ENCODE assay signal across 10 cellular contexts in the genomic region with DNA sequence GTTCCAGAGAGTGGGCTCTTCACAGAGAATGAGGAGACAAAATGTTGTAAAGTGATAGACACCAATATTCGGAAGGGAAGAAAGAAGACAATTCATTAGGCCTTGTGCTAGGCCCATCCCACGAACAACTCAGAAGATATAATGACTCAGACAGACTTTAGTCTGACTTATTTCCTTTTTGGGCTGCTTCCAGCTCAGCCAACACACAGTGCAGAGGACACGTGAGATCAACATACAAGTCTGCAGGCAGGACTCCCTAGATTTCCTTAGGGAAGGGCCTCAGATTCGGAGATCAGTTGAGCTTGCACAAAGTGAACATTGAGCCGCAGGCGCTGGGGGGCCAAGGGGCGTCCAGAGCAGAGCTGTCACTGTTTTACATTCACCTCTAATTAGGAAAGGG.
DNase-seq lines count a peak whose midpoint lies in the region; ATAC-seq and TF ChIP-seq lines count a peak whose summit lies in the region.
"Had no signal": no experiment of that assay in that cellular context is flagged by ENCODE, and none has a peak within 500 bp of the region (broad histone marks: within the 10 kb centered on the region; RNA-seq: fewer than 3 reads in every experiment).

No MANE protein-coding gene starts in this region.

- H3K36me3 ChIP-seq in GM23338 (ENCODE audit: insufficient read depth), result no peaks in the 10 kb centered on the region
- H3K36me3 ChIP-seq: Peyer's patch had no signal

- TF ChIP-seq CTCF in GM23338 (conservative IDR thresholded peaks at IDR 0.05; ENCODE audit: low read depth in 2 of 2) (no peak), RWPE1 (conservative IDR thresholded peaks at IDR 0.05; ENCODE audit: low read depth) (no peak), retinal pigment epithelial cell (conservative IDR thresholded peaks at IDR 0.05; ENCODE audit: low read depth, low read length) (no peak)

- H3K27ac ChIP-seq in GM23338 (ENCODE audit: low read depth) (no peak overlapping the region), RWPE1 (peak overlapping the region; percentile 86)
- H3K27ac ChIP-seq: Peyer's patch had no signal

- peaks cover 20% of the 10 kb centered on the region for H3K4me1 ChIP-seq in GM23338 (ENCODE audit: insufficient read depth)

- peaks cover 16% of the 10 kb centered on the region for H3K4me1 Mint-ChIP-seq in GM23338

- no peaks in the 10 kb centered on the region for H3K79me2 ChIP-seq in GM23338 (replicated peaks; ENCODE audit: insufficient read depth)

- 0 out of 2 replicates have a peak overlapping the region, but pooled peaks have one; percentile 36 for H3K27ac Mint-ChIP-seq in GM23338
- H3K27ac Mint-ChIP-seq: dendritic cell treated with granulocyte-macrophage colony-stimulating factor and Interleukin-4, amounts not matched to agents 40 ng/mL and 50 ng/mL, for 4 days had no signal

- DNase-seq in GM23338 (ENCODE audit: low spot score), result no peak
- peak; percentile 63 for DNase-seq in RWPE1 (ENCODE audit: low spot score)
- DNase-seq in fibroblast of peridontal ligament (ENCODE audit: extremely low read depth), result peak; percentile 86
- DNase-seq in retinal pigment epithelial cell (ENCODE audit: low read depth), result peak; percentile 77
- no peak for DNase-seq in activated CD4-positive, alpha-beta T cell treated with anti-CD3 and anti-CD28 coated beads, Interleukin-2, amount 50 U/mL, for 4 hours
- no peak for DNase-seq in NCI-H1092 treated with DMSO at 0.1 percent for 48 hours (lab: John Stamatoyannopoulos, UW)

- H3K4me3 ChIP-seq in GM23338 (no peak overlapping the region), retinal pigment epithelial cell (ENCODE audit: low read length) (no peak overlapping the region)
- H3K4me3 ChIP-seq: GM12878, Peyer's patch had no signal

- no peaks in the 10 kb centered on the region; the same call in 2 of the 3 replicates for H3K9me3 Mint-ChIP-seq in GM23338
- H3K9me3 Mint-ChIP-seq: dendritic cell treated with granulocyte-macrophage colony-stimulating factor and Interleukin-4, amounts not matched to agents 40 ng/mL and 50 ng/mL, for 4 days had no signal

- no peaks in the 10 kb centered on the region for H3F3A ChIP-seq in GM23338 (replicated peaks; ENCODE audit: low read depth)

- H3K36me3 Mint-ChIP-seq in GM23338 (ENCODE audit: low read depth), result peaks cover 11% of the 10 kb centered on the region; the same call in 2 of the 3 replicates

- peaks cover 5% of the 10 kb centered on the region for H3K27me3 Mint-ChIP-seq in GM23338 (ENCODE audit: insufficient read depth, low read depth, poor library complexity)
- H3K27me3 Mint-ChIP-seq: dendritic cell treated with granulocyte-macrophage colony-stimulating factor and Interleukin-4, amounts not matched to agents 40 ng/mL and 50 ng/mL, for 4 days had no signal

- ATAC-seq in GM23338, result no peak
- ATAC-seq in HG03565 (IDR thresholded peaks at IDR 0.05; ENCODE audit: unreplicated experiment), result no peak
- ATAC-seq: GM12878 had no signal

- CTCF ChIA-PET in RWPE1 (lab: Yijun Ruan, JAX), result interaction anchor here (0.6 kb wide), 1 partner anchor 598 kb away, joined by 3 read pairs; no protein-coding TSS in a partner anchor

- H3K9me2 ChIP-seq in GM23338 (ENCODE audit: insufficient read depth), result peaks cover 7% of the 10 kb centered on the region

- no peak overlapping the region for H3K4me2 ChIP-seq in GM23338

- 0 out of 2 replicates have a peak overlapping the region, but pooled peaks have one; percentile 23 for H2AFZ ChIP-seq in GM23338

- no peaks in the 10 kb centered on the region for H4K20me1 ChIP-seq in GM23338 (replicated peaks; ENCODE audit: insufficient read depth)

- no peaks in the 10 kb centered on the region for H3K27me3 ChIP-seq in GM23338 (ENCODE audit: insufficient read depth)
- H3K27me3 ChIP-seq: Peyer's patch had no signal

- POLR2A ChIA-PET in RWPE1 (lab: Yijun Ruan, JAX; ENCODE audit: low non-redundant PET), result no interaction called here

- no peak overlapping the region for H3K4me3 Mint-ChIP-seq in GM23338
- H3K4me3 Mint-ChIP-seq: dendritic cell treated with granulocyte-macrophage colony-stimulating factor and Interleukin-4, amounts not matched to agents 40 ng/mL and 50 ng/mL, for 4 days had no signal

TF ChIP-seq in GM23338, 12 proteins besides CTCF, POLR2A, EP300 and RAD21:
- TF ChIP-seq ZNF114 (CRISPR knock-in tag; IDR thresholded peaks at IDR 0.05) (no peak), EZH2 (IDR thresholded peaks at IDR 0.05; ENCODE audit: low read depth, unreplicated experiment) (no peak)
- TF ChIP-seq, protein P1, sequence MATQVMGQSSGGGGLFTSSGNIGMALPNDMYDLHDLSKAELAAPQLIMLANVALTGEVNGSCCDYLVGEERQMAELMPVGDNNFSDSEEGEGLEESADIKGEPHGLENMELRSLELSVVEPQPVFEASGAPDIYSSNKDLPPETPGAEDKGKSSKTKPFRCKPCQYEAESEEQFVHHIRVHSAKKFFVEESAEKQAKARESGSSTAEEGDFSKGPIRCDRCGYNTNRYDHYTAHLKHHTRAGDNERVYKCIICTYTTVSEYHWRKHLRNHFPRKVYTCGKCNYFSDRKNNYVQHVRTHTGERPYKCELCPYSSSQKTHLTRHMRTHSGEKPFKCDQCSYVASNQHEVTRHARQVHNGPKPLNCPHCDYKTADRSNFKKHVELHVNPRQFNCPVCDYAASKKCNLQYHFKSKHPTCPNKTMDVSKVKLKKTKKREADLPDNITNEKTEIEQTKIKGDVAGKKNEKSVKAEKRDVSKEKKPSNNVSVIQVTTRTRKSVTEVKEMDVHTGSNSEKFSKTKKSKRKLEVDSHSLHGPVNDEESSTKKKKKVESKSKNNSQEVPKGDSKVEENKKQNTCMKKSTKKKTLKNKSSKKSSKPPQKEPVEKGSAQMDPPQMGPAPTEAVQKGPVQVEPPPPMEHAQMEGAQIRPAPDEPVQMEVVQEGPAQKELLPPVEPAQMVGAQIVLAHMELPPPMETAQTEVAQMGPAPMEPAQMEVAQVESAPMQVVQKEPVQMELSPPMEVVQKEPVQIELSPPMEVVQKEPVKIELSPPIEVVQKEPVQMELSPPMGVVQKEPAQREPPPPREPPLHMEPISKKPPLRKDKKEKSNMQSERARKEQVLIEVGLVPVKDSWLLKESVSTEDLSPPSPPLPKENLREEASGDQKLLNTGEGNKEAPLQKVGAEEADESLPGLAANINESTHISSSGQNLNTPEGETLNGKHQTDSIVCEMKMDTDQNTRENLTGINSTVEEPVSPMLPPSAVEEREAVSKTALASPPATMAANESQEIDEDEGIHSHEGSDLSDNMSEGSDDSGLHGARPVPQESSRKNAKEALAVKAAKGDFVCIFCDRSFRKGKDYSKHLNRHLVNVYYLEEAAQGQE (IDR thresholded peaks at IDR 0.05; ENCODE audit: unreplicated experiment), result no peak
TF ChIP-seq in GM23338: peak in this region for 0.

Comparison
In these comparisons a context has a peak if more than half of its experiments do, and no peak if none do; other contexts are left out.
1. DNase-seq: peak in RWPE1 (single experiment), fibroblast of peridontal ligament (single experiment) and retinal pigment epithelial cell (single experiment); none in GM23338 (single experiment), activated CD4-positive, alpha-beta T cell treated with anti-CD3 and anti-CD28 coated beads, Interleukin-2, amount 50 U/mL, for 4 hours (0 of 2) and NCI-H1092 treated with DMSO at 0.1 percent for 48 hours (single experiment).